Comparison of ENCODE assay signal across 8 cellular contexts in genomic region chr15:72231847-72232461, GRCh38. TPM values are rescaled to one million over a fixed set of nuclear protein-coding genes. Genes with fewer than 3 reads are reported as not detected.
DNase-seq lines count a peak whose midpoint lies in the region; ATAC-seq, FAIRE-seq and TF ChIP-seq lines count a peak whose summit lies in the region.

No MANE protein-coding gene starts in this region.

- FAIRE-seq in bronchial epithelial cell (lab: Jason Lieb, UNC), result no peak

- H3K4me3 ChIP-seq in bronchial epithelial cell (ENCODE audit: low read depth, low read length), result peak overlapping the region; percentile 92

- ATAC-seq in GM18517 (IDR thresholded peaks at IDR 0.05; ENCODE audit: unreplicated experiment), result no peak

- peaks cover 4% of the 10 kb centered on the region for H3K36me3 ChIP-seq in bronchial epithelial cell (ENCODE audit: control insufficient read depth, insufficient read depth, low read length)

- DNase-seq in EH (ENCODE audit: low read depth), result peak; percentile 83
- peak; percentile 52 for DNase-seq in HuH-7 (ENCODE audit: low spot score)
- DNase-seq in T-helper 1 cell, result peak; percentile 32 to 78 (median 48)
- DNase-seq in bronchial epithelial cell (ENCODE audit: low read depth), result peak; percentile 85
- peak; percentile 44 for DNase-seq in inferior parietal cortex (ENCODE audit: extremely low spot score)
- DNase-seq in smooth muscle cell of the brain vasculature (ENCODE audit: low read depth, low spot score), result peak; percentile 18
- no peak for DNase-seq in GOT3 (lab: John Stamatoyannopoulos, UW)

- no peak for TF ChIP-seq CTCF in bronchial epithelial cell (IDR thresholded peaks at IDR 0.05; ENCODE audit: insufficient read depth, low read length, severe bottlenecking)

- no peaks in the 10 kb centered on the region for H3K27me3 ChIP-seq in bronchial epithelial cell (ENCODE audit: control insufficient read depth, insufficient read depth, low read length)

RNA-seq across cellular contexts. Expression of gene PKM, which starts 1.0 kb away (rescaled TPM):
- total RNA-seq in bronchial epithelial cell, result 1,045 and 1,080 TPM in 2 replicates

RNA-seq across cellular contexts. Expression of gene GRAMD2A, which starts 34.4 kb away (rescaled TPM):
- total RNA-seq in bronchial epithelial cell, result 4.6 and 5.5 TPM in 2 replicates

RNA-seq across cellular contexts. Expression of gene PARP6, which starts 40.4 kb away (rescaled TPM):
- total RNA-seq in bronchial epithelial cell, result 17.6 and 20.5 TPM in 2 replicates
